Comparison of ENCODE assay signal across 17 cellular contexts in genomic region chr20:23180451-23180921, GRCh38.
DNase-seq lines count a peak whose midpoint lies in the region; ATAC-seq and TF ChIP-seq lines count a peak whose summit lies in the region.
"Had no signal": no experiment of that assay in that cellular context is flagged by ENCODE, and none has a peak within 500 bp of the region (broad histone marks: within the 10 kb centered on the region; RNA-seq: fewer than 3 reads in every experiment).

No MANE protein-coding gene starts in this region.

- no peaks in the 10 kb centered on the region for H3K36me3 Mint-ChIP-seq in activated naive CD8-positive, alpha-beta T cell treated with anti-CD3 and anti-CD28 coated beads for 36 hours
- no peaks in the 10 kb centered on the region for H3K36me3 Mint-ChIP-seq in activated CD8-positive, alpha-beta T cell treated with anti-CD3 and anti-CD28 coated beads, Interleukin-2, amount 10 ng/mL, durations not matched to agents 7 days and 5 days (ENCODE audit: low read depth)

- no peaks in the 10 kb centered on the region for H3K27me3 ChIP-seq in SJSA1 (replicated peaks)
- no peaks in the 10 kb centered on the region for H3K27me3 ChIP-seq in mucosa of rectum (ENCODE audit: control insufficient read depth in 2 of 2, insufficient read depth in 2 of 2, low read length in 2 of 2)
- peaks cover 0 to under 1% (median 0%) of the 10 kb centered on the region in 3 donors for H3K27me3 ChIP-seq in stomach

- TF ChIP-seq POLR2A in stomach (IDR thresholded peaks at IDR 0.05), result no peak

- H3K4me1 Mint-ChIP-seq in activated naive CD8-positive, alpha-beta T cell treated with anti-CD3 and anti-CD28 coated beads for 36 hours, result no peaks in the 10 kb centered on the region
- no peaks in the 10 kb centered on the region for H3K4me1 Mint-ChIP-seq in activated CD8-positive, alpha-beta T cell treated with anti-CD3 and anti-CD28 coated beads, Interleukin-2, amount 10 ng/mL, durations not matched to agents 7 days and 5 days (ENCODE audit: low read depth)

- DNase-seq in SJSA1 (ENCODE audit: low read depth in 1 of 2, low spot score in 2 of 2) (peak; percentile 80), Right ventricle myocardium superior (peak; percentile 75), stomach (no peak), AML-193 (lab: John Stamatoyannopoulos, UW) (no peak)
- DNase-seq in activated naive CD8-positive, alpha-beta T cell treated with anti-CD3 and anti-CD28 coated beads for 36 hours, result no peak
- DNase-seq in activated CD8-positive, alpha-beta T cell treated with anti-CD3 and anti-CD28 coated beads, Interleukin-2, amount 10 ng/mL, durations not matched to agents 7 days and 5 days, result no peak
- no peak for DNase-seq in stimulated activated CD4-positive, alpha-beta T cell treated with anti-CD3 and anti-CD28 coated beads, Interleukin-2, amount 100 ng/mL, for 48 hours
- DNase-seq: activated effector memory CD4-positive, alpha-beta T cell treated with anti-CD3 and anti-CD28 coated beads, Interleukin-2, amount 50 U/mL, for 16 hours; Calu3; GF-D8; NCI-H187; NCI-H524 treated with DMSO at 0.1 percent for 48 hours; nucleus accumbens; PC-3; stimulated activated CD4-positive, alpha-beta T cell treated with anti-CD3 and anti-CD28 coated beads, Interleukin-15, amount 100 ng/mL, for 24 hours had no signal

- intact Hi-C loops in Right ventricle myocardium superior (cut with DNase I), result no loop called here
- intact Hi-C loops in stomach (cut with DNase I; ENCODE audit: low total_unique reads), result no loop called here

- POLR2A ChIA-PET in activated CD8-positive, alpha-beta T cell treated with anti-CD3 and anti-CD28 coated beads, Interleukin-2, amount 10 ng/mL, durations not matched to agents 7 days and 5 days (lab: Charles Lee), result no interaction called here

- no peak overlapping the region for H3K4me3 Mint-ChIP-seq in activated naive CD8-positive, alpha-beta T cell treated with anti-CD3 and anti-CD28 coated beads for 36 hours
- no peak overlapping the region for H3K4me3 Mint-ChIP-seq in activated CD8-positive, alpha-beta T cell treated with anti-CD3 and anti-CD28 coated beads, Interleukin-2, amount 10 ng/mL, durations not matched to agents 7 days and 5 days
- H3K4me3 Mint-ChIP-seq: dendritic cell treated with granulocyte-macrophage colony-stimulating factor and Interleukin-4, amounts not matched to agents 40 ng/mL and 50 ng/mL, for 4 days had no signal

- H3K9me3 Mint-ChIP-seq in activated naive CD8-positive, alpha-beta T cell treated with anti-CD3 and anti-CD28 coated beads for 36 hours, result peaks cover 4% of the 10 kb centered on the region
- H3K9me3 Mint-ChIP-seq in activated CD8-positive, alpha-beta T cell treated with anti-CD3 and anti-CD28 coated beads, Interleukin-2, amount 10 ng/mL, durations not matched to agents 7 days and 5 days (ENCODE audit: insufficient read depth), result no peaks in the 10 kb centered on the region

- CTCF ChIA-PET in activated CD8-positive, alpha-beta T cell treated with anti-CD3 and anti-CD28 coated beads, Interleukin-2, amount 10 ng/mL, durations not matched to agents 7 days and 5 days (lab: Charles Lee), result no interaction called here

- peaks cover 11% of the 10 kb centered on the region for H3K27me3 Mint-ChIP-seq in activated naive CD8-positive, alpha-beta T cell treated with anti-CD3 and anti-CD28 coated beads for 36 hours
- H3K27me3 Mint-ChIP-seq in activated CD8-positive, alpha-beta T cell treated with anti-CD3 and anti-CD28 coated beads, Interleukin-2, amount 10 ng/mL, durations not matched to agents 7 days and 5 days (ENCODE audit: low read depth), result peaks cover 5% of the 10 kb centered on the region

- peaks cover 18% of the 10 kb centered on the region for H3K4me1 ChIP-seq in SJSA1 (replicated peaks)
- no peaks in the 10 kb centered on the region for H3K4me1 ChIP-seq in mucosa of rectum (ENCODE audit: control insufficient read depth in 2 of 2, insufficient read depth in 2 of 2, low read length in 2 of 2)
- no peaks in the 10 kb centered on the region for H3K4me1 ChIP-seq in stomach

- H3K4me3 ChIP-seq in SJSA1, result no peak overlapping the region
- no peak overlapping the region for H3K4me3 ChIP-seq in mucosa of rectum (ENCODE audit: low read length in 2 of 2)
- H3K4me3 ChIP-seq in stomach, result no peak overlapping the region

- H3K36me3 ChIP-seq in SJSA1, result no peaks in the 10 kb centered on the region
- no peaks in the 10 kb centered on the region for H3K36me3 ChIP-seq in mucosa of rectum (ENCODE audit: control insufficient read depth in 2 of 2, insufficient read depth in 2 of 2, low read length in 2 of 2)
- H3K36me3 ChIP-seq in stomach, result no peaks in the 10 kb centered on the region

- TF ChIP-seq EP300 in stomach (IDR thresholded peaks at IDR 0.05), result no peak

- no peak overlapping the region for H3K27ac Mint-ChIP-seq in activated naive CD8-positive, alpha-beta T cell treated with anti-CD3 and anti-CD28 coated beads for 36 hours
- H3K27ac Mint-ChIP-seq in activated CD8-positive, alpha-beta T cell treated with anti-CD3 and anti-CD28 coated beads, Interleukin-2, amount 10 ng/mL, durations not matched to agents 7 days and 5 days, result no peak overlapping the region

- ATAC-seq in Right ventricle myocardium superior (ENCODE audit: poor library complexity), result peak; percentile 88
- no peak for ATAC-seq in activated CD8-positive, alpha-beta T cell treated with anti-CD3 and anti-CD28 coated beads, Interleukin-2, amount 10 ng/mL, durations not matched to agents 7 days and 5 days
- ATAC-seq: PC-3 had no signal

- no peak overlapping the region for H3K9ac ChIP-seq in mucosa of rectum (ENCODE audit: low read depth in 1 of 2, low read length in 2 of 2)

- no peaks in the 10 kb centered on the region for H3K9me3 ChIP-seq in SJSA1 (replicated peaks)
- H3K9me3 ChIP-seq in mucosa of rectum (ENCODE audit: control insufficient read depth in 2 of 2, low read length in 2 of 2), result no peaks in the 10 kb centered on the region
- H3K9me3 ChIP-seq in stomach, result peaks cover 0 to 8% (median 0%) of the 10 kb centered on the region in 4 donors

- H3K27ac ChIP-seq in SJSA1 (peak overlapping the region; percentile 64), mucosa of rectum (ENCODE audit: low read depth in 2 of 2, low read length in 2 of 2) (peak overlapping the region; percentile 30 to 58), stomach (peak overlapping the region in 4 of 5 donors; percentile 39 to 78 (median 42))

- WGBS in stomach, 5 donors, result 59 to 73% (median 70%) methylated on average over 7 to 9 of the region's 9 CpGs

- TF ChIP-seq CTCF in stomach (IDR thresholded peaks at IDR 0.05), result no peak

Comparison
In these comparisons a context has a peak if more than half of its experiments do, and no peak if none do; other contexts are left out.
1. DNase-seq: peak in SJSA1 (2 of 2) and Right ventricle myocardium superior (single experiment); none in stomach (single experiment), activated naive CD8-positive, alpha-beta T cell treated with anti-CD3 and anti-CD28 coated beads for 36 hours (single experiment), AML-193 (0 of 2), activated CD8-positive, alpha-beta T cell treated with anti-CD3 and anti-CD28 coated beads, Interleukin-2, amount 10 ng/mL, durations not matched to agents 7 days and 5 days (single experiment) and stimulated activated CD4-positive, alpha-beta T cell treated with anti-CD3 and anti-CD28 coated beads, Interleukin-2, amount 100 ng/mL, for 48 hours (0 of 2).
2. Peak in every context shown above with its lines, with median percentiles within 50 percentile points of each other: H3K27ac ChIP-seq.